ENCODE assay signal across 26 cellular contexts in the genomic region with DNA sequence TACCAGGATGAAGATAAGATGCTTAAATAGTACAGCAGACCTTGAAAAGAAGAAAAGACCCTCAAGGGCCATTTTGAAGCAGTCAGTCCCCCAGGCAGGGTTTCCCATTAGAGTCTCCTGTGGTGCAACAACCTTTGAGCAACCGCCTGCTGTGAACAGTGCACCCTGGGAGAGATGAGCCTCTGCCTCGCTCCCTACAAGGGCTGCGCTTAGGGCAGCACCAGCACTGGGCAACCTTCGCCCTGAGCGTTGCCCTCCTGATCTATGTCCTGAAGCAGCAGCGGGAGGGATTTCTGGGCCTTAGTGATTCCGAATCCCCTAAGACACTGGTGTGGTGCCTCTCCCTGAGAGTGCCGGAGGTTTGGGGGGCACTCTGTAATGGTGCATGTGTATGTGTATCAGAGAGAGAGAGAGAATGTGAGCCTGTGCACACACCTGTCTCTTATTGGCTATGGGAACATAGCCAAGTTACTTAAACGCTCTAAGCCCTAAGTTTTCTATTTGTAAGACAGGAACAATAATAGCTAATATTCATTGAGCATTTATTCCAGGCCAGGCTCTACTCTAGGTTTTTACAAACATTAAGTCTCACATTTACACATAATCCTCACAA. TPM values are rescaled to one million over a fixed set of nuclear protein-coding genes. Genes with fewer than 3 reads are reported as not detected.
DNase-seq lines count a peak whose midpoint lies in the region; ATAC-seq and TF ChIP-seq lines count a peak whose summit lies in the region.
"Had no signal": no experiment of that assay in that cellular context is flagged by ENCODE, and none has a peak within 500 bp of the region (broad histone marks: within the 10 kb centered on the region; RNA-seq: fewer than 3 reads in every experiment).

No MANE protein-coding gene starts in this region.

- H3K27ac Mint-ChIP-seq in GM23338 = no peak overlapping the region
- H3K27ac Mint-ChIP-seq in nephron progenitor cell = no peak overlapping the region
- H3K27ac Mint-ChIP-seq: CD14-positive monocyte; CD8-positive, alpha-beta memory T cell had no signal

- H3K4me3 Mint-ChIP-seq in GM23338 (no peak overlapping the region), nephron progenitor cell (no peak overlapping the region)
- H3K4me3 Mint-ChIP-seq: CD14-positive monocyte; CD8-positive, alpha-beta memory T cell had no signal

- CTCF ChIA-PET in A673 (lab: Charles Lee) = no interaction called here

- no peak overlapping the region for H4K91ac ChIP-seq in trophoblast cell (ENCODE audit: low read depth, low read length)

- H3K36me3 Mint-ChIP-seq in GM23338 (ENCODE audit: low read depth) = no peaks in the 10 kb centered on the region
- no peaks in the 10 kb centered on the region for H3K36me3 Mint-ChIP-seq in nephron progenitor cell (ENCODE audit: low read depth)
- H3K36me3 Mint-ChIP-seq: CD8-positive, alpha-beta memory T cell had no signal

- H3K4me3 ChIP-seq in GM23338 = no peak overlapping the region
- peak overlapping the region; percentile 45 for H3K4me3 ChIP-seq in trophoblast cell (ENCODE audit: low read depth, low read length)
- H3K4me3 ChIP-seq in A673 (ENCODE audit: low read depth, low read length, poor library complexity, severe bottlenecking) = no peak overlapping the region
- H3K4me3 ChIP-seq: A549, BLaER1, GM12878, K562 had no signal

- no peaks in the 10 kb centered on the region for H3F3A ChIP-seq in GM23338 (replicated peaks; ENCODE audit: low read depth)

- DNase-seq in DMS 273 (lab: John Stamatoyannopoulos, UW; ENCODE audit: unreplicated experiment) (peak; percentile 8), DMS 273 treated with DMSO at 0.1 percent for 48 hours (lab: John Stamatoyannopoulos, UW) (no peak), GM23338 (ENCODE audit: low spot score) (no peak), left lobe of liver (ENCODE audit: low spot score) (peak; percentile 76), trophoblast cell (no peak), NCI-H1436 (lab: John Stamatoyannopoulos, UW) (no peak), A673 (ENCODE audit: low spot score) (no peak), nephron progenitor cell (no peak)
- DNase-seq: CD8-positive, alpha-beta memory T cell; COR-L47; DMS153; DND-41; EL; HCEC 1CT; IMR-90 had no signal

- H3K23ac ChIP-seq in trophoblast cell (ENCODE audit: low read length) = no peak overlapping the region

- no TSS peak for BruUV-seq in A673 (replicated peaks; lab: Mats Ljungman, UMichigan)

- TF ChIP-seq CTCF in GM23338 (conservative IDR thresholded peaks at IDR 0.05; ENCODE audit: low read depth in 2 of 2) (no peak), A673 (conservative IDR thresholded peaks at IDR 0.05; ENCODE audit: low read depth, low read length) (no peak), nephron progenitor cell (IDR thresholded peaks at IDR 0.05) (no peak)

- WGBS in trophoblast cell (ENCODE audit: extremely low coverage, insufficient coverage, insufficient read length) = no CpG with 5 or more reads among the region's 9 CpGs

- H2BK5ac ChIP-seq in trophoblast cell (ENCODE audit: low read depth, low read length, poor library complexity) = no peak overlapping the region

- H3K4ac ChIP-seq in trophoblast cell (ENCODE audit: low read depth, low read length) = no peak overlapping the region

- no peaks in the 10 kb centered on the region for H3K9me3 ChIP-seq in trophoblast cell (ENCODE audit: insufficient read depth, low read depth, low read length)
- no peaks in the 10 kb centered on the region for H3K9me3 ChIP-seq in A673 (ENCODE audit: low read depth, low read length, poor library complexity, severe bottlenecking)
- H3K9me3 ChIP-seq: A549, BLaER1 had no signal

- H3K18ac ChIP-seq in trophoblast cell (ENCODE audit: low read length) = no peak overlapping the region

- no peaks in the 10 kb centered on the region for H3K4me1 ChIP-seq in GM23338 (ENCODE audit: insufficient read depth)
- H3K4me1 ChIP-seq in trophoblast cell (ENCODE audit: control insufficient read depth in 1 of 2, insufficient read depth in 2 of 2, low read length in 2 of 2) = no peaks in the 10 kb centered on the region
- H3K4me1 ChIP-seq in A673 (ENCODE audit: insufficient read depth, low read length, poor library complexity, severe bottlenecking) = no peaks in the 10 kb centered on the region
- H3K4me1 ChIP-seq: A549 had no signal

- H2AFZ ChIP-seq in GM23338 (0 out of 2 replicates have a peak overlapping the region, but pooled peaks have one; percentile 38), trophoblast cell (ENCODE audit: insufficient read depth, low read length, poor library complexity) (no peak overlapping the region)

- no peaks in the 10 kb centered on the region for H3K4me1 Mint-ChIP-seq in GM23338
- peaks cover 11% of the 10 kb centered on the region for H3K4me1 Mint-ChIP-seq in nephron progenitor cell
- H3K4me1 Mint-ChIP-seq: CD8-positive, alpha-beta memory T cell had no signal

- intact Hi-C loops in A673 (cut with micrococcal nuclease; ENCODE audit: unreplicated experiment) = no loop called here

- H3K79me1 ChIP-seq in trophoblast cell (ENCODE audit: low read length) = no peaks in the 10 kb centered on the region

- no peak overlapping the region for H4K8ac ChIP-seq in trophoblast cell (ENCODE audit: low read depth, low read length)

- H4K12ac ChIP-seq in trophoblast cell (ENCODE audit: low read depth, low read length) = no peak overlapping the region

- H3K27ac ChIP-seq in GM23338 (ENCODE audit: low read depth) (no peak overlapping the region), trophoblast cell (ENCODE audit: low read depth, low read length) (no peak overlapping the region), A673 (ENCODE audit: low read depth, low read length, poor library complexity, severe bottlenecking) (no peak overlapping the region)
- H3K27ac ChIP-seq: 22Rv1, A549, BLaER1, HL-60 had no signal

- H3K27me3 ChIP-seq in GM23338 (ENCODE audit: insufficient read depth) = no peaks in the 10 kb centered on the region
- H3K27me3 ChIP-seq in trophoblast cell (ENCODE audit: insufficient read depth, low read length) = no peaks in the 10 kb centered on the region
- no peaks in the 10 kb centered on the region for H3K27me3 ChIP-seq in A673 (replicated peaks; ENCODE audit: insufficient read depth, low read depth, low read length, poor library complexity)
- H3K27me3 ChIP-seq: BLaER1 had no signal

- ATAC-seq in GM23338 (no peak), left lobe of liver (peak; percentile 96)
- ATAC-seq: A549, K562 had no signal

- 0 out of 2 replicates have a peak, but pooled peaks cover 3% of the 10 kb centered on the region for H3K9me2 ChIP-seq in GM23338 (ENCODE audit: insufficient read depth)

- POLR2A ChIA-PET in A673 (lab: Charles Lee; ENCODE audit: low non-redundant PET) = no interaction called here

- H3K4me2 ChIP-seq in GM23338 (no peak overlapping the region), trophoblast cell (ENCODE audit: low read length) (no peak overlapping the region)
- H3K4me2 ChIP-seq: A549, BLaER1 had no signal

- no peak overlapping the region for H2AK5ac ChIP-seq in trophoblast cell (ENCODE audit: low read length)

- no peaks in the 10 kb centered on the region for H4K20me1 ChIP-seq in GM23338 (replicated peaks; ENCODE audit: insufficient read depth)
- H4K20me1 ChIP-seq: BLaER1 had no signal

- H2BK12ac ChIP-seq in trophoblast cell (ENCODE audit: low read length) = no peak overlapping the region

- no peak overlapping the region for H3K9ac ChIP-seq in trophoblast cell (ENCODE audit: low read length)
- H3K9ac ChIP-seq: BLaER1 had no signal

- H3K9me3 Mint-ChIP-seq in GM23338 (no peaks in the 10 kb centered on the region), nephron progenitor cell (no peaks in the 10 kb centered on the region)
- H3K9me3 Mint-ChIP-seq: CD8-positive, alpha-beta memory T cell had no signal

- H3K14ac ChIP-seq in trophoblast cell (ENCODE audit: low read length) = no peak overlapping the region

- H2BK120ac ChIP-seq in trophoblast cell (ENCODE audit: insufficient read depth, low read length, poor library complexity) = no peak overlapping the region

- H3K36me3 ChIP-seq in GM23338 (ENCODE audit: insufficient read depth) (no peaks in the 10 kb centered on the region), trophoblast cell (ENCODE audit: control insufficient read depth in 1 of 2, insufficient read depth in 2 of 2, low read length in 2 of 2) (no peaks in the 10 kb centered on the region), A673 (ENCODE audit: insufficient read depth, low read length, poor library complexity, severe bottlenecking) (no peaks in the 10 kb centered on the region)
- H3K36me3 ChIP-seq: BLaER1 had no signal

- peaks cover 5% of the 10 kb centered on the region for H3K27me3 Mint-ChIP-seq in GM23338 (ENCODE audit: insufficient read depth, low read depth, poor library complexity)
- H3K27me3 Mint-ChIP-seq in nephron progenitor cell (ENCODE audit: low read depth, poor library complexity) = peaks cover 3% of the 10 kb centered on the region

- H3K79me2 ChIP-seq in GM23338 (replicated peaks; ENCODE audit: insufficient read depth) (no peaks in the 10 kb centered on the region), trophoblast cell (ENCODE audit: control insufficient read depth, insufficient read depth, low read length, poor library complexity) (no peaks in the 10 kb centered on the region)

TF ChIP-seq in GM23338, 12 proteins besides CTCF, POLR2A, EP300 and RAD21 (continues in another document):
- TF ChIP-seq, protein P1, sequence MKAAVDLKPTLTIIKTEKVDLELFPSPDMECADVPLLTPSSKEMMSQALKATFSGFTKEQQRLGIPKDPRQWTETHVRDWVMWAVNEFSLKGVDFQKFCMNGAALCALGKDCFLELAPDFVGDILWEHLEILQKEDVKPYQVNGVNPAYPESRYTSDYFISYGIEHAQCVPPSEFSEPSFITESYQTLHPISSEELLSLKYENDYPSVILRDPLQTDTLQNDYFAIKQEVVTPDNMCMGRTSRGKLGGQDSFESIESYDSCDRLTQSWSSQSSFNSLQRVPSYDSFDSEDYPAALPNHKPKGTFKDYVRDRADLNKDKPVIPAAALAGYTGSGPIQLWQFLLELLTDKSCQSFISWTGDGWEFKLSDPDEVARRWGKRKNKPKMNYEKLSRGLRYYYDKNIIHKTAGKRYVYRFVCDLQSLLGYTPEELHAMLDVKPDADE (IDR thresholded peaks at IDR 0.05) = no peak
- TF ChIP-seq STAT1 (IDR thresholded peaks at IDR 0.05; ENCODE audit: unreplicated experiment) (no peak), JUNB (IDR thresholded peaks at IDR 0.05; ENCODE audit: unreplicated experiment) (no peak), CREB1 (CRISPR knock-in tag; IDR thresholded peaks at IDR 0.05; ENCODE audit: low read depth) (no peak), POLR2AphosphoS5 (IDR thresholded peaks at IDR 0.05; ENCODE audit: low read depth) (no peak), EZH2phosphoT487 (IDR thresholded peaks at IDR 0.05; ENCODE audit: unreplicated experiment) (no peak)

RNA-seq across cellular contexts. Expression of gene ABCC12, which starts 25.2 kb away (rescaled TPM):
- total RNA-seq in GM23338 (2014; rRNA removed; shearing (Covaris generic)) = not detected in 2 replicates
- not detected in 2 replicates for polyA plus RNA-seq in GM23338 (2016; fragmentation: Nextera tagmentation; extraction: Ambion mirVana)
- total RNA-seq in left lobe of liver (0.08 TPM), A673 (2021) (not detected in 2 replicates)
- polyA plus RNA-seq in trophoblast cell (2013) = not detected in 2 replicates
- total RNA-seq: CD8-positive, alpha-beta memory T cell; G401; GM12878; H4; HT1080; K562 had no signal
- polyA plus RNA-seq: AG04450; CD14-positive monocyte; CD8-positive, alpha-beta memory T cell; IMR-90; K562 had no signal

Comparison
In these comparisons a context has a peak if more than half of its experiments do, and no peak if none do; other contexts are left out.
1. DNase-seq: peak in DMS 273 (single experiment) and left lobe of liver (single experiment); none in DMS 273 treated with DMSO at 0.1 percent for 48 hours (single experiment), GM23338 (single experiment), trophoblast cell (0 of 2), NCI-H1436 (single experiment), A673 (single experiment) and nephron progenitor cell (single experiment).